In the genomic region with DNA sequence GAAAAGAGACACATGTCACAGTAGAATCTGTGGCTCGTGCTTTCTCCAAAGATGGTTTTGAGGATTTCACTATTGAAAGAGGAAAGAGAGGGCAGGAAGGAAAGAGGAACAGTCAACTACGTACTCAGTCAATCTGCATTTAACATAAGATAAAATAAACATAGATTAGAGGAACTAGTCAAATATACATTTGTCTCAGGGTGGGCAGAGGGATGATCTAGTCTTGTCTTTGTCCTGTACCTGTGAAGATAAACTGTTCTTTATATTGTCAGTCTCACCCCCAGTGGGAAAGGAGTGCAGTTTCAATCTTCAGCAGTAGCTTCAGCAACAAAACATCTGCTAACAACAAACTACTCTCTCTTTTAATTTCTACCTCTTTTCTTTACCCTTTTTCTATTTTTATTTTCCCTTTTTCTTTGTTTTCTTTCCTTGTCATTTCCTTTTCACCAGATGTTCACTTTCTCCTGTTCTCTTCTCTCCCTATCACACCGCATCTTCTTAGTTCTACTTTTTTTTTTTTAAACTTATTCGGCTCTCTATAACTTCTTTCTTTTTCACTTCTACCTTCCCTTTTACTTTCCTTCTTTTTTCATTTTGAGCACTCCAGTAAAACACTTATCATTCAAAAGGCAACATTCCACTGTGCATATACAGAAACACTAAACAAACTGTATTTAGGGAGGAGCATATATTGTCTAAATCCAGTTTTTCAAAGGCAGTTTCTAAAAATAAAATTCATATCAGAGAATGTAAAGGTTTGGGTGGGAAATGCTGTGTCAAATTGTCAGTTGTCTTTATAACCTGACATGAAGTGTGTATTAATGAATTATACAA, we compare ENCODE assay signal across 15 cellular contexts. TPM values are rescaled to one million over a fixed set of nuclear protein-coding genes. Genes with fewer than 3 reads are reported as not detected.
A peak's percentile ranks its signal among the peaks of the same experiment; 100 is the strongest.
DNase-seq lines count a peak whose midpoint lies in the region; ATAC-seq and TF ChIP-seq lines count a peak whose summit lies in the region.
"Had no signal": no experiment of that assay in that cellular context is flagged by ENCODE, and none has a peak within 500 bp of the region (broad histone marks: within the 10 kb centered on the region; RNA-seq: fewer than 3 reads in every experiment).

No MANE protein-coding gene starts in this region.

- 51 to 52% methylated on average over 4 of the region's 4 CpGs for WGBS in esophagus squamous epithelium, 2 donors

- H3K4me1 ChIP-seq in cardiac muscle cell (ENCODE audit: low read depth): peaks cover 16% of the 10 kb centered on the region
- peaks cover 0 to 10% (median 0%) of the 10 kb centered on the region in 3 donors for H3K4me1 ChIP-seq in esophagus squamous epithelium

- H3K4me3 ChIP-seq in cardiac muscle cell (no peak overlapping the region), esophagus squamous epithelium (no peak overlapping the region)
- H3K4me3 ChIP-seq: GM23338, skin epidermis had no signal

- DNase-seq in cardiac muscle cell (ENCODE audit: low read depth in 1 of 2, low spot score in 1 of 2): no peak
- no peak for DNase-seq in Right ventricle myocardium inferior (ENCODE audit: missing footprints)
- peak; percentile 72 for DNase-seq in OCI-M1 (lab: John Stamatoyannopoulos, UW)
- no peak for DNase-seq in stimulated activated naive B cell treated with anti-CD40 and anti-IgM and Interleukin-4, amounts not matched to agents 10 μg/mL and 1 μg/mL and 100 μg/mL, for 72 hours
- no peak for DNase-seq in esophagus squamous epithelium (lab: John Stamatoyannopoulos, UW)
- no peak for DNase-seq in NCI-H345 treated with DMSO at 0.1 percent for 48 hours (lab: John Stamatoyannopoulos, UW; ENCODE audit: unreplicated experiment)
- DNase-seq in activated naive CD4-positive, alpha-beta T cell treated with anti-CD3 and anti-CD28 coated beads, Interleukin-2, amount 50 U/mL, for 16 hours: no peak
- DNase-seq: activated naive CD8-positive, alpha-beta T cell treated with anti-CD3 and anti-CD28 coated beads, Interleukin-2, amount 10 ng/mL, durations not matched to agents 7 days and 5 days; central memory CD4-positive, alpha-beta T cell had no signal

- no peak for TF ChIP-seq CTCF in cardiac muscle cell (IDR thresholded peaks at IDR 0.05; ENCODE audit: low read depth, low read length)
- no peak for TF ChIP-seq CTCF in esophagus squamous epithelium (IDR thresholded peaks at IDR 0.05)

- H3K27me3 ChIP-seq in cardiac muscle cell (no peaks in the 10 kb centered on the region), esophagus squamous epithelium (no peaks in the 10 kb centered on the region)

- intact Hi-C loops in Right ventricle myocardium inferior (cut with DNase I) (loop anchor here (5.0 kb wide), 1 partner anchor 52 kb away; the partner anchor contains the start of gene GUCY1A1), esophagus squamous epithelium (cut with DNase I) (no loop called here)

- H3K27ac ChIP-seq in cardiac muscle cell (peak overlapping the region; percentile 53), esophagus squamous epithelium (no peak overlapping the region)
- H3K27ac ChIP-seq: skin epidermis had no signal

- H3K9me3 Mint-ChIP-seq in stimulated activated naive B cell treated with anti-CD40 and anti-IgM and Interleukin-4, amounts not matched to agents 10 μg/mL and 1 μg/mL and 100 μg/mL, for 72 hours: no peaks in the 10 kb centered on the region
- H3K9me3 Mint-ChIP-seq: GM23338, memory B cell had no signal

- TF ChIP-seq POLR2A in esophagus squamous epithelium (IDR thresholded peaks at IDR 0.05): no peak

- H3K9me3 ChIP-seq in cardiac muscle cell (ENCODE audit: low read depth) (no peaks in the 10 kb centered on the region), esophagus squamous epithelium (no peaks in the 10 kb centered on the region)

- H3K4me1 Mint-ChIP-seq in stimulated activated naive B cell treated with anti-CD40 and anti-IgM and Interleukin-4, amounts not matched to agents 10 μg/mL and 1 μg/mL and 100 μg/mL, for 72 hours: peaks cover 0 to 11% of the 10 kb centered on the region in 2 donors
- H3K4me1 Mint-ChIP-seq: GM23338, WTC11 had no signal

- ATAC-seq in Right ventricle myocardium inferior: no peak
- peak; percentile 53 for ATAC-seq in HG02678 (IDR thresholded peaks at IDR 0.05; ENCODE audit: unreplicated experiment)
- peak; percentile 83 to 86 for ATAC-seq in stimulated activated naive B cell treated with anti-CD40 and anti-IgM and Interleukin-4, amounts not matched to agents 10 μg/mL and 1 μg/mL and 100 μg/mL, for 72 hours (replicated peaks)
- ATAC-seq: GM23338, WTC11 had no signal

- H3K36me3 Mint-ChIP-seq in stimulated activated naive B cell treated with anti-CD40 and anti-IgM and Interleukin-4, amounts not matched to agents 10 μg/mL and 1 μg/mL and 100 μg/mL, for 72 hours: no peaks in the 10 kb centered on the region
- H3K36me3 Mint-ChIP-seq: activated naive CD8-positive, alpha-beta T cell treated with anti-CD3 and anti-CD28 coated beads, Interleukin-2, amount 10 ng/mL, durations not matched to agents 7 days and 5 days; memory B cell; WTC11 had no signal

- H3K36me3 ChIP-seq in cardiac muscle cell (no peaks in the 10 kb centered on the region), esophagus squamous epithelium (no peaks in the 10 kb centered on the region)

- H3K27me3 Mint-ChIP-seq in stimulated activated naive B cell treated with anti-CD40 and anti-IgM and Interleukin-4, amounts not matched to agents 10 μg/mL and 1 μg/mL and 100 μg/mL, for 72 hours: no peaks in the 10 kb centered on the region

- peak overlapping the region; percentile 7 to 35 for H3K4me3 Mint-ChIP-seq in stimulated activated naive B cell treated with anti-CD40 and anti-IgM and Interleukin-4, amounts not matched to agents 10 μg/mL and 1 μg/mL and 100 μg/mL, for 72 hours
- H3K4me3 Mint-ChIP-seq: activated naive CD8-positive, alpha-beta T cell treated with anti-CD3 and anti-CD28 coated beads, Interleukin-2, amount 10 ng/mL, durations not matched to agents 7 days and 5 days; GM23338; memory B cell; WTC11 had no signal

- H3K27ac Mint-ChIP-seq in stimulated activated naive B cell treated with anti-CD40 and anti-IgM and Interleukin-4, amounts not matched to agents 10 μg/mL and 1 μg/mL and 100 μg/mL, for 72 hours: peak overlapping the region; percentile 43
- H3K27ac Mint-ChIP-seq: activated naive CD8-positive, alpha-beta T cell treated with anti-CD3 and anti-CD28 coated beads, Interleukin-2, amount 10 ng/mL, durations not matched to agents 7 days and 5 days; GM23338; memory B cell; WTC11 had no signal

RNA-seq across cellular contexts. Expression of gene GUCY1A1, which starts 51.4 kb away (rescaled TPM):
- total RNA-seq in cardiac muscle cell (123 TPM in 2 replicates), Right ventricle myocardium inferior (88.4 TPM), esophagus squamous epithelium (1 to 10 TPM in 3 of 4 donors, under 1 TPM in 1; 0.45 to 8.6 (median 5.1) TPM)
- polyA plus RNA-seq in cardiac muscle cell: 92.9 and 111 TPM in 2 replicates
- total RNA-seq: activated naive CD8-positive, alpha-beta T cell treated with anti-CD3 and anti-CD28 coated beads, Interleukin-2, amount 10 ng/mL, durations not matched to agents 7 days and 5 days; GM23338; OCI-LY7 had no signal
- polyA plus RNA-seq: GM23338 had no signal
